Comparison of ENCODE assay signal across 1 cellular context in the genomic region with DNA sequence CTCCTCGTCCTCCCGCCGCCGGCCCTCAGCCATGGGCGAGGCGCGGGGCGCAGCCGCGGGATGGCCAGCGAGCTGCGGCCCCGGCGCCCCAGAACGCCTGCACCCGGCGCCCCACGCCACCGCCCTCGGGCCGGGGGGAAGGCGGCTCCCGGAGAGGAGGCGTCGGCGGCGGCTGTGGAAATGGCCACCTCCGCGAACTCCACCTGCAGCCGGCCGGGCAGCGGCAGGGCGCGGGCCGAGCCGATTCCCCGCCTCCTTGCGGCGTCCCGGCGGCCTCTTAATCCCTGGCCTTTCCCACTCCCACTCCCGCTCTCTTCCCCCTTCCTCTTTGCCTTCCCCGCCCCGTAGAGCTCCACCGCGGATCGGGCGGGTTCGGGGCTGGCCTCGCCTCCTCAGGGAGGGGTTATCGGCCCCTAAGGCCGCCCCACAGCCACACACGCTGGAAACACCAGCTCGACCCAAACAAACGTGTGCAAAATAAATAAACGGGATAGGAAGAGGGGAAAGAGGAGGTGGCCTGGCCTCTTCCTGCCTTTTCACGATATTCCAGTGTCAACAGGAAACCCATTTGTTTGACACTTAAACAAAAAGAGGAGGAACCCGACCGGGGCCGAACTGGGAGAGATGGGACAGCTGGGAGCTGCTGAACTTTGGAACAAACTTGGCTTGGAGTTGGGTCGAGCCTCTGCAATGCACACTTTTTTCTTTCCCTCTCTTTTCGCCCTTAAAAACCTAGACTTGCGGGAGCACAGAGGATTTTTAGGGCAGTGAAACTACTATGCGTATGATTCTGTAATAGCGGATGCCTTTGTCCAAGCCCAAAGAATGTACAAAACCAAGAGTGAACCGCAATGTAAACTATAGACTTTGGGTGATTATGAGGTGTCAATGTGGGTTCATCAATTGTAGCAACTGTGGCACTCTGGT.
A peak's percentile ranks its signal among the peaks of the same experiment; 100 is the strongest.
TF ChIP-seq lines count a peak whose summit lies in the region.

A gene with protein sequence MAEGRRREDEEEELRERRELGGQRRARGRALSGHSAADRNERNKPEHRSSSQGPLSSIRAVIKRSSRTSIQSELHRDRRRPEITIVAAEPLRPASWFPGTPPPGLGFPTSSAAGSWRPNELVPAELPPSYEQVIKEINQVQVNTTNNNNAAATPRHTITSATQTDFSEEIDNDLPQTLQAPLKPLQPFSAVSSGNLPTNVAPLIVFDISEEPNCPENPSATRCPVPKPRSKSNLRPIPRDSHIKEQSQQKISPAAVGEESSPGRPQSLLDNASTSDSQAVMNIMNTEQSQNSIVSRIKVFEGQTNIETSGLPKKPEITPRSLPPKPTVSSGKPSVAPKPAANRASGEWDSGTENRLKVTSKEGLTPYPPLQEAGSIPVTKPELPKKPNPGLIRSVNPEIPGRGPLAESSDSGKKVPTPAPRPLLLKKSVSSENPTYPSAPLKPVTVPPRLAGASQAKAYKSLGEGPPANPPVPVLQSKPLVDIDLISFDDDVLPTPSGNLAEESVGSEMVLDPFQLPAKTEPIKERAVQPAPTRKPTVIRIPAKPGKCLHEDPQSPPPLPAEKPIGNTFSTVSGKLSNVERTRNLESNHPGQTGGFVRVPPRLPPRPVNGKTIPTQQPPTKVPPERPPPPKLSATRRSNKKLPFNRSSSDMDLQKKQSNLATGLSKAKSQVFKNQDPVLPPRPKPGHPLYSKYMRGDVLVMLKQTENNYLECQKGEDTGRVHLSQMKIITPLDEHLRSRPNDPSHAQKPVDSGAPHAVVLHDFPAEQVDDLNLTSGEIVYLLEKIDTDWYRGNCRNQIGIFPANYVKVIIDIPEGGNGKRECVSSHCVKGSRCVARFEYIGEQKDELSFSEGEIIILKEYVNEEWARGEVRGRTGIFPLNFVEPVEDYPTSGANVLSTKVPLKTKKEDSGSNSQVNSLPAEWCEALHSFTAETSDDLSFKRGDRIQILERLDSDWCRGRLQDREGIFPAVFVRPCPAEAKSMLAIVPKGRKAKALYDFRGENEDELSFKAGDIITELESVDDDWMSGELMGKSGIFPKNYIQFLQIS (minus strand): TSS at position 286 of the 927 bp plus-strand sequence. CDS start 253 bp downstream, at position 33.

TF ChIP-seq in HepG2, 621 proteins besides CTCF, POLR2A, EP300 and RAD21 (continued from another document and continues in another):
- TF ChIP-seq MAFK (conservative IDR thresholded peaks at IDR 0.05 in 1 of 2, IDR thresholded peaks at IDR 0.05 in 1 of 2; ENCODE audit: low read length in 2 of 2) (no peak), MLXIP (CRISPR knock-in tag; IDR thresholded peaks at IDR 0.05; ENCODE audit: borderline replicate concordance) (peak; percentile 31; the same call in 1 of the 2 replicates), AKAP8 (CRISPR knock-in tag; IDR thresholded peaks at IDR 0.05) (0 out of 2 replicates have a peak, but pooled peaks have one; percentile 55), SMAD9 (CRISPR knock-in tag; IDR thresholded peaks at IDR 0.05) (0 out of 2 replicates have a peak, but pooled peaks have one; percentile 31), ZNF564 (CRISPR knock-in tag; IDR thresholded peaks at IDR 0.05) (peak; percentile 67; the same call in 1 of the 2 replicates), NR2F6 (IDR thresholded peaks at IDR 0.05) (peak; percentile 72), NR2F6 (CRISPR knock-in tag; IDR thresholded peaks at IDR 0.05) (peak; percentile 79; the same call in 1 of the 2 replicates), ZNF256 (CRISPR knock-in tag; conservative IDR thresholded peaks at IDR 0.05) (no peak), PBX3 (CRISPR knock-in tag; IDR thresholded peaks at IDR 0.05; ENCODE audit: borderline replicate concordance) (no peak), SMAD1 (CRISPR knock-in tag; IDR thresholded peaks at IDR 0.05; ENCODE audit: borderline replicate concordance, low read depth) (no peak), ZNF446 (CRISPR knock-in tag; IDR thresholded peaks at IDR 0.05) (peak; percentile 84; the same call in 1 of the 2 replicates), ZBTB34 (CRISPR knock-in tag; IDR thresholded peaks at IDR 0.05) (peak; percentile 81; the same call in 1 of the 2 replicates), KAT8 (CRISPR knock-in tag; IDR thresholded peaks at IDR 0.05) (peak; percentile 84), HOXA9 (CRISPR knock-in tag; IDR thresholded peaks at IDR 0.05; ENCODE audit: borderline replicate concordance) (no peak), NKX3-1 (CRISPR knock-in tag; IDR thresholded peaks at IDR 0.05) (peak; percentile 72; the same call in 1 of the 2 replicates), GFI1 (CRISPR knock-in tag; IDR thresholded peaks at IDR 0.05; ENCODE audit: borderline replicate concordance) (peak; percentile 86), SIN3B (IDR thresholded peaks at IDR 0.05; ENCODE audit: low read length) (no peak), SNRNP70 (IDR thresholded peaks at IDR 0.05; ENCODE audit: low read depth, low read length) (no peak), KAT2B (IDR thresholded peaks at IDR 0.05; ENCODE audit: borderline replicate concordance, low read depth, low read length) (no peak), BORCS8-MEF2B (CRISPR knock-in tag; IDR thresholded peaks at IDR 0.05) (peak; percentile 78; the same call in 1 of the 2 replicates), HBP1 (CRISPR knock-in tag; IDR thresholded peaks at IDR 0.05; ENCODE audit: low read depth) (peak; percentile 80; the same call in 1 of the 2 replicates), KDM3A (CRISPR knock-in tag; IDR thresholded peaks at IDR 0.05; ENCODE audit: low read depth) (peak; percentile 19; the same call in 1 of the 2 replicates), ZBTB37 (CRISPR knock-in tag; IDR thresholded peaks at IDR 0.05) (peak; percentile 69), JUNB (CRISPR knock-in tag; IDR thresholded peaks at IDR 0.05; ENCODE audit: borderline replicate concordance) (peak; percentile 60; the same call in 1 of the 2 replicates), ZNF746 (CRISPR knock-in tag; IDR thresholded peaks at IDR 0.05) (peak; percentile 96), EHMT2 (IDR thresholded peaks at IDR 0.05; ENCODE audit: borderline replicate concordance, low read depth, low read length) (peak; percentile 78; the same call in 1 of the 2 replicates), NR2F2 (IDR thresholded peaks at IDR 0.05; ENCODE audit: borderline replicate concordance, low read depth) (peak; percentile 44), GATA4 (IDR thresholded peaks at IDR 0.05; ENCODE audit: borderline replicate concordance, low read depth) (peak; percentile 77; the same call in 1 of the 2 replicates), NFYB (CRISPR knock-in tag; IDR thresholded peaks at IDR 0.05) (peak; percentile 33; the same call in 1 of the 2 replicates), SP1 (IDR thresholded peaks at IDR 0.05) (no peak), SP1 (CRISPR knock-in tag; IDR thresholded peaks at IDR 0.05) (peak; percentile 67), GLI4 (CRISPR knock-in tag; IDR thresholded peaks at IDR 0.05; ENCODE audit: borderline replicate concordance) (no peak; the same call in 1 of the 2 replicates), ZNF615 (CRISPR knock-in tag; IDR thresholded peaks at IDR 0.05; ENCODE audit: borderline replicate concordance) (peak; percentile 93; the same call in 1 of the 2 replicates), HMG20B (CRISPR knock-in tag; conservative IDR thresholded peaks at IDR 0.05) (peak; percentile 70), LRRFIP1 (CRISPR knock-in tag; conservative IDR thresholded peaks at IDR 0.05) (no peak), SIX4 (CRISPR knock-in tag; IDR thresholded peaks at IDR 0.05) (peak; percentile 12; the same call in 1 of the 2 replicates), KDM5B (CRISPR knock-in tag; IDR thresholded peaks at IDR 0.05; ENCODE audit: borderline replicate concordance) (peak; percentile 71), MIER2 (CRISPR knock-in tag; IDR thresholded peaks at IDR 0.05) (peak; percentile 50; the same call in 1 of the 2 replicates), ZNF44 (CRISPR knock-in tag; IDR thresholded peaks at IDR 0.05) (peak; percentile 53; the same call in 1 of the 2 replicates), NCOR1 (IDR thresholded peaks at IDR 0.05; ENCODE audit: borderline replicate concordance, low read length) (peak; percentile 83; the same call in 1 of the 2 replicates), PHF21A (CRISPR knock-in tag; IDR thresholded peaks at IDR 0.05) (peak; percentile 98), POLR2AphosphoS2 (IDR thresholded peaks at IDR 0.05; ENCODE audit: low read depth, low read length) (0 out of 2 replicates have a peak, but pooled peaks have one; percentile 27), RXRB (CRISPR knock-in tag; IDR thresholded peaks at IDR 0.05; ENCODE audit: borderline replicate concordance) (peak; percentile 94)
- TF ChIP-seq, protein P1, sequence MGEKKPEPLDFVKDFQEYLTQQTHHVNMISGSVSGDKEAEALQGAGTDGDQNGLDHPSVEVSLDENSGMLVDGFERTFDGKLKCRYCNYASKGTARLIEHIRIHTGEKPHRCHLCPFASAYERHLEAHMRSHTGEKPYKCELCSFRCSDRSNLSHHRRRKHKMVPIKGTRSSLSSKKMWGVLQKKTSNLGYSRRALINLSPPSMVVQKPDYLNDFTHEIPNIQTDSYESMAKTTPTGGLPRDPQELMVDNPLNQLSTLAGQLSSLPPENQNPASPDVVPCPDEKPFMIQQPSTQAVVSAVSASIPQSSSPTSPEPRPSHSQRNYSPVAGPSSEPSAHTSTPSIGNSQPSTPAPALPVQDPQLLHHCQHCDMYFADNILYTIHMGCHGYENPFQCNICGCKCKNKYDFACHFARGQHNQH (CRISPR knock-in tag; IDR thresholded peaks at IDR 0.05): peak; percentile 96
